In the genomic region with DNA sequence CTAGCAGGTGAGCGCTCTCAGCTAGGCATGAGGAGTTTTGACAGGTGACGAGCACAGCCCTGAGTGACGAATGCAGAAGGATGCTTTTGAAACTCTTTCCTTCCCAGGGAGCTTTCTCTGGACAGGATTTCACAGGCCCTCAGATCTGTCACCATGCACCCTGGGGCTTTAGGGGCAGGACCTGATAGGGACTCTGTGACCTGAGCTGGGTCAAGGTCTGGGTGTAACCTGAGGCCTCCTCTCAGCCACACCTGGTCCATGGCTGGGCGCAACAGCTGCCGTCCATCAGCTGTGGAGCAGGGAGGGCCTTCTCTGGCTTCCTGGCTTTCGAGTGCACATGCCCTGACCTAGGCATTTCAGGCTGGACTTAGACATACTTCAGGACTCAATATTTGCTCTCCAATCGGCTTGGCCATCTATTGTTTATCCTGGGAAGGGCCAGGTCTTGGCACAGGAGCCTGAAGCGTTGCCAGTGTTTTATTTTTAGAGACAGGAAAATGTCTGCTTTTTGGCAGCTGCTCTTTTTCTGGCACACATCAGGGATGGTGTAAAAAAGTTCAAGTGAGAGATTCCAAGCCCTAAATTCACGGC, we compare ENCODE assay signal across 10 cellular contexts. TPM values are rescaled to one million over a fixed set of nuclear protein-coding genes. Genes with fewer than 3 reads are reported as not detected.
A peak's percentile ranks its signal among the peaks of the same experiment; 100 is the strongest.
DNase-seq lines count a peak whose midpoint lies in the region; ATAC-seq, FAIRE-seq and TF ChIP-seq lines count a peak whose summit lies in the region.
"Had no signal": no experiment of that assay in that cellular context is flagged by ENCODE, and none has a peak within 500 bp of the region (broad histone marks: within the 10 kb centered on the region; RNA-seq: fewer than 3 reads in every experiment).

No MANE protein-coding gene starts in this region.

- no peaks in the 10 kb centered on the region for H3K27me3 Mint-ChIP-seq in Calu3 (ENCODE audit: unreplicated experiment)
- H3K27me3 Mint-ChIP-seq in osteocyte (ENCODE audit: unreplicated experiment): no peaks in the 10 kb centered on the region

- H4K20me1 ChIP-seq in PC-3 (ENCODE audit: low read length): no peaks in the 10 kb centered on the region

- H3K27ac ChIP-seq in PC-3 (ENCODE audit: low read length): peak overlapping the region; percentile 94

- peak overlapping the region; percentile 94 for H3K27ac Mint-ChIP-seq in Calu3 (ENCODE audit: unreplicated experiment)
- H3K27ac Mint-ChIP-seq in osteocyte (ENCODE audit: unreplicated experiment): peak overlapping the region; percentile 99

- H3K4me1 ChIP-seq in PC-3 (ENCODE audit: insufficient read depth, low read length): peaks cover 46% of the 10 kb centered on the region

- no peaks in the 10 kb centered on the region for H3K79me2 ChIP-seq in PC-3 (ENCODE audit: low read length)

- no peaks in the 10 kb centered on the region for H3K36me3 ChIP-seq in PC-3 (ENCODE audit: low read depth, low read length)

- no peaks in the 10 kb centered on the region for H3K9me3 ChIP-seq in PC-3 (ENCODE audit: low read length)

- POLR2A ChIA-PET in PC-3 (lab: Charles Lee; ENCODE audit: unreplicated experiment): no interaction called here

- peaks cover 20% of the 10 kb centered on the region for H3K4me1 Mint-ChIP-seq in Calu3 (ENCODE audit: low read depth, unreplicated experiment)
- peaks cover 59% of the 10 kb centered on the region for H3K4me1 Mint-ChIP-seq in osteocyte (ENCODE audit: unreplicated experiment)

- no peaks in the 10 kb centered on the region for H3K9me3 Mint-ChIP-seq in Calu3 (ENCODE audit: low read depth, unreplicated experiment)
- no peaks in the 10 kb centered on the region for H3K9me3 Mint-ChIP-seq in osteocyte (ENCODE audit: unreplicated experiment)

- no peak overlapping the region for H3K9ac ChIP-seq in PC-3 (ENCODE audit: low read length)

- H3K4me3 ChIP-seq in PC-3 (ENCODE audit: low read length) (no peak overlapping the region), fibroblast of pulmonary artery (replicated peaks; ENCODE audit: low read depth, low read length) (no peak overlapping the region)

- DNase-seq in Calu3 (no peak), PC-3 (peak; percentile 47), fibroblast of pulmonary artery (ENCODE audit: low read depth) (peak; percentile 59), osteocyte (ENCODE audit: extremely low spot score, unreplicated experiment) (no peak), GM19239 (ENCODE audit: insufficient read length, low spot score) (no peak), iPS-NIHi7 (ENCODE audit: extremely low spot score) (no peak), NCI-H82 treated with DMSO at 0.1 percent for 48 hours (lab: John Stamatoyannopoulos, UW; ENCODE audit: unreplicated experiment) (no peak)
- DNase-seq: stimulated activated naive CD4-positive, alpha-beta T cell had no signal

- no peak for ATAC-seq in PC-3
- no peak for ATAC-seq in HG02981 (IDR thresholded peaks at IDR 0.05; ENCODE audit: unreplicated experiment)

- no peaks in the 10 kb centered on the region for H3K27me3 ChIP-seq in PC-3 (ENCODE audit: low read length)

- H3K9me2 ChIP-seq in PC-3 (replicated peaks; ENCODE audit: low read length): no peaks in the 10 kb centered on the region

- H3K36me3 Mint-ChIP-seq in Calu3 (ENCODE audit: insufficient read depth, unreplicated experiment) (peaks cover 23% of the 10 kb centered on the region), osteocyte (ENCODE audit: unreplicated experiment) (no peaks in the 10 kb centered on the region)

- intact Hi-C loops in Calu3 (cut with micrococcal nuclease; ENCODE audit: unreplicated experiment): loop anchor here (10.0 kb wide), 2 partner anchors 198 to 252 kb away; partner anchors contain the start of genes SMAD1 and ZNF827
- intact Hi-C loops in PC-3 (cut with micrococcal nuclease): loop anchor here (10.0 kb wide), 2 partner anchors 108 to 552 kb away; partner anchors contain the start of gene OTUD4

- H3K4me2 ChIP-seq in PC-3 (ENCODE audit: low read length): peak overlapping the region; percentile 80

- no peak overlapping the region for H3K4me3 Mint-ChIP-seq in Calu3 (ENCODE audit: low read depth, unreplicated experiment)
- H3K4me3 Mint-ChIP-seq in osteocyte (ENCODE audit: unreplicated experiment): no peak overlapping the region

- CTCF ChIA-PET in Calu3 (lab: Charles Lee): no interaction called here
- CTCF ChIA-PET in PC-3 (lab: Charles Lee): no interaction called here

- no TSS peak for BruUV-seq in Calu3 (replicated peaks; lab: Mats Ljungman, UMichigan)
- BruUV-seq in PC-3 (replicated peaks; lab: Mats Ljungman, UMichigan): no TSS peak

- no peak for FAIRE-seq in GM19239 (lab: Jason Lieb, UNC)

- H2AFZ ChIP-seq in PC-3 (ENCODE audit: low read length): peak overlapping the region; percentile 19; the same call in 1 of the 2 replicates

- peaks cover 10% of the 10 kb centered on the region for H3F3A ChIP-seq in PC-3 (ENCODE audit: low read length, unreplicated experiment)

- TF ChIP-seq CTCF in Calu3 (IDR thresholded peaks at IDR 0.05; ENCODE audit: unreplicated experiment): no peak
- TF ChIP-seq CTCF in PC-3 (conservative IDR thresholded peaks at IDR 0.05; ENCODE audit: low read depth, low read length): no peak
- TF ChIP-seq CTCF in fibroblast of pulmonary artery (IDR thresholded peaks at IDR 0.05; ENCODE audit: low read length, missing control alignments): no peak
- no peak for TF ChIP-seq CTCF in osteocyte (IDR thresholded peaks at IDR 0.05)

RNA-seq across cellular contexts. Expression of gene C4orf51, which starts 56.4 kb away (rescaled TPM):
- total RNA-seq in Calu3 (2022) (not detected in 2 replicates), PC-3 (2014; rRNA removed) (not detected in 2 replicates), osteocyte (not detected in 2 replicates)
- total RNA-seq: OCI-LY7 had no signal

Comparison
In these comparisons a context has a peak if more than half of its experiments do, and no peak if none do; other contexts are left out.
1. DNase-seq: peak in PC-3 (single experiment) and fibroblast of pulmonary artery (single experiment); none in Calu3 (single experiment), osteocyte (single experiment), GM19239 (single experiment), iPS-NIHi7 (single experiment) and NCI-H82 treated with DMSO at 0.1 percent for 48 hours (single experiment).